Comparison of ENCODE assay signal across 8 cellular contexts in the genomic region with DNA sequence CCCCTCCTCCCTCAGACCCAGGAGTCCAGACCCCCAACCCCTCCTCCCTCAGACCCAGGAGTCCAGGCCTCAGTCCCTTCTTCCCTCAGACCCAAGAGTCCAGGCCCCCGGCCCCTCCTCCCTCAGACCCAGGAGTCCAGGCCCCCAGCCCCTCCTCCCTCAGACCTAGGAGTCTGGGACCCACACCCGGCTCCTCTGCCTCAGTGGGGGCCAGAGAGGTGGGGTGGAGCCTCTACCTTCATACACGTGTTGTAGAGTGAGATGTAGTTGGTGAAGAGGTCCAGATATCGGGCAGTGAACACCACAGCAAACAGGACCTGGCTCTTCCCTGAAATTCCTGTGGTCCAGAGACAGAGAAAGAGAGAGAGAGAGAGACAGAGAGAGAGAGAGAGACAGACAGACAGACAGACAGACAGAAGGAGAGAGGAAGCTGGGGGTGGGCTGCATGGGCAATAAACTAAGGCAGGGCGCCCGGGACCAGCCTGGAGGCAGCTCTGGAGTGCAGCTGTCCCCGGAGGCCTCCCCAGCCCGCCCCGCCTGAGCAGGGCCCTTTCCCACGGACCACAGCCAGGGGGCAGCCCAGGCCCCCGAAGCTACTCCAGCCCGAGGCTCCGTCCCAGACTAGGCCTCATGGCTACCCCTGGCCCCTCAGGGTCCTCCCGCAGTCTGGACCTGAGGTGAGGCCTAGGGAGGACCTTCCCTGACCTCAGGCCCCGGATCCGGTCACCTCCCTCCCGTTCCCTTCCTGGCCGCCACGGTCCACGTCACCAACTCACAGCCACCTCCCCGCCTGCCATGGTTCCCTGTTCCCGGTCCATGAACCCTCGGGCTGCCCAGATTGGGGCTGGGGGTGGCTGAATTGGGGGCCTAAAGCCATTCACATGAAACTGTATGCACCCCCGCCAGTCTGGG. TPM values are rescaled to one million over a fixed set of nuclear protein-coding genes. Genes with fewer than 3 reads are reported as not detected.
A peak's percentile ranks its signal among the peaks of the same experiment; 100 is the strongest.
DNase-seq lines count a peak whose midpoint lies in the region; ATAC-seq and TF ChIP-seq lines count a peak whose summit lies in the region.

No MANE protein-coding gene starts in this region.

- peaks cover 10 to 34% (median 26%) of the 10 kb centered on the region in 9 donors for H3K27me3 ChIP-seq in heart left ventricle

- TF ChIP-seq CTCF in heart left ventricle (IDR thresholded peaks at IDR 0.05): peak; percentile 49 to 81 (median 68)

- peak overlapping the region; percentile 77 to 99 (median 90) for H3K4me3 ChIP-seq in heart left ventricle

- peaks cover 0 to 28% (median 11%) of the 10 kb centered on the region in 12 donors for H3K4me1 ChIP-seq in heart left ventricle

- ATAC-seq in HG03521 (IDR thresholded peaks at IDR 0.05; ENCODE audit: unreplicated experiment): peak; percentile 39
- peak; percentile 65 for ATAC-seq in SK-N-SH treated with all-trans-retinoic acid at 6 μM for 48 hours
- peak; percentile 69 to 86 (median 78) for ATAC-seq in heart left ventricle
- ATAC-seq in HG02981 (IDR thresholded peaks at IDR 0.05; ENCODE audit: unreplicated experiment): no peak

- peak overlapping the region; percentile 67 to 97 (median 87) for H3K27ac ChIP-seq in heart left ventricle

- WGBS in heart left ventricle, 4 donors: 1 to 3% (median 2%) methylated on average over 22 to 24 of the region's 24 CpGs

- peak in 1 of 2 donors; percentile 11 for TF ChIP-seq POLR2A in heart left ventricle (IDR thresholded peaks at IDR 0.05)

- intact Hi-C loops in heart left ventricle (cut with DNase I): loop anchor here in 4 of 10 donors (2.0 to 10.0 kb wide), 8 partner anchors 26 to 197 kb away; partner anchors contain the start of genes GRWD1 (in 2 of the 4) and SYNGR4 (in 1 of the 4)

- no peaks in the 10 kb centered on the region for H3K9me3 ChIP-seq in heart left ventricle

- peaks cover 0 to 42% (median 40%) of the 10 kb centered on the region in 9 donors for H3K36me3 ChIP-seq in heart left ventricle

- DNase-seq in GDM1 (lab: John Stamatoyannopoulos, UW) (peak; percentile 31), amniotic epithelial cell (ENCODE audit: low read depth) (peak; percentile 67), heart left ventricle (peak; percentile 63 to 85 (median 76)), pons (ENCODE audit: low spot score) (peak; percentile 32), middle frontal gyrus (ENCODE audit: extremely low spot score, low spot score) (no peak)

TF ChIP-seq in SK-N-SH treated with all-trans-retinoic acid at 6 μM for 48 hours, 23 proteins besides CTCF, POLR2A, EP300 and RAD21:
- no peak for TF ChIP-seq ZNF8 (CRISPR knock-in tag; IDR thresholded peaks at IDR 0.05)

RNA-seq across cellular contexts. Expression of gene KDELR1, which starts 0.9 kb away (rescaled TPM):
- 100 to 1,000 TPM in 1 of 9 donors, 10 to 100 TPM in 8; 64.5 to 109 (median 79.1) TPM for total RNA-seq in heart left ventricle
- polyA plus RNA-seq in heart left ventricle: 100 to 1,000 TPM in 1 of 2 donors, 10 to 100 TPM in 1; 60.0 to 113 TPM

RNA-seq across cellular contexts. Expression of gene GRIN2D, which starts 3.0 kb away (rescaled TPM):
- 1 to 10 TPM in 1 of 9 donors, under 1 TPM in 8; 0.14 to 1.6 (median 0.19) TPM for total RNA-seq in heart left ventricle
- polyA plus RNA-seq in heart left ventricle: under 1 TPM; 0.15 to 0.25 TPM

RNA-seq across cellular contexts. Expression of gene SYNGR4, which starts 26.3 kb away (rescaled TPM):
- total RNA-seq in heart left ventricle: not detected
- not detected for polyA plus RNA-seq in heart left ventricle

RNA-seq across cellular contexts. Expression of gene TMEM143, which starts 26.7 kb away (rescaled TPM):
- 10 to 100 TPM; 28.3 to 96.1 (median 66.2) TPM for total RNA-seq in heart left ventricle
- polyA plus RNA-seq in heart left ventricle: 10 to 100 TPM; 12.9 to 41.0 TPM

RNA-seq across cellular contexts. Expression of gene GRWD1, which starts 55.3 kb away (rescaled TPM):
- total RNA-seq in heart left ventricle: 10 to 100 TPM; 13.9 to 24.7 (median 19.0) TPM
- 10 to 100 TPM in 1 of 2 donors, 1 to 10 TPM in 1; 5.1 to 35.4 TPM for polyA plus RNA-seq in heart left ventricle
